In genomic region chr7:55538538-55538937, GRCh38 we compare ENCODE assay signal across 9 cellular contexts. TPM values are rescaled to one million over a fixed set of nuclear protein-coding genes. Genes with fewer than 3 reads are reported as not detected.
DNase-seq lines count a peak whose midpoint lies in the region; ATAC-seq and TF ChIP-seq lines count a peak whose summit lies in the region.
"Had no signal": no experiment of that assay in that cellular context is flagged by ENCODE, and none has a peak within 500 bp of the region (broad histone marks: within the 10 kb centered on the region; RNA-seq: fewer than 3 reads in every experiment).

No MANE protein-coding gene starts in this region.

- POLR2A ChIA-PET in PC-3 (lab: Charles Lee; ENCODE audit: unreplicated experiment): interaction anchor here (0.7 kb wide), 1 partner anchor 701 kb away, joined by 16 read pairs; no protein-coding TSS in a partner anchor

- H3K4me3 ChIP-seq in PC-3 (ENCODE audit: low read length): no peak overlapping the region
- H3K4me3 ChIP-seq: right lobe of liver had no signal

- no peak for TF ChIP-seq CTCF in PC-3 (conservative IDR thresholded peaks at IDR 0.05; ENCODE audit: low read depth, low read length)

- peaks cover 8% of the 10 kb centered on the region for H4K20me1 ChIP-seq in PC-3 (ENCODE audit: low read length)

- ATAC-seq in PC-3 (peak; percentile 38; the same call in 1 of the 2 replicates), HG02759 (IDR thresholded peaks at IDR 0.05; ENCODE audit: unreplicated experiment) (no peak)

- H3K9ac ChIP-seq in PC-3 (ENCODE audit: low read length): no peak overlapping the region

- H2AFZ ChIP-seq in PC-3 (ENCODE audit: low read length): no peak overlapping the region

- intact Hi-C loops in PC-3 (cut with micrococcal nuclease): no loop called here

- H3K27me3 ChIP-seq in PC-3 (ENCODE audit: low read length): no peaks in the 10 kb centered on the region
- H3K27me3 ChIP-seq: right lobe of liver had no signal

- no TSS peak for BruUV-seq in PC-3 (replicated peaks; lab: Mats Ljungman, UMichigan)

- H3K9me3 ChIP-seq in PC-3 (ENCODE audit: low read length): no peaks in the 10 kb centered on the region
- H3K9me3 ChIP-seq: right lobe of liver had no signal

- no peak overlapping the region for H3K27ac ChIP-seq in PC-3 (ENCODE audit: low read length)
- H3K27ac ChIP-seq: right lobe of liver had no signal

- peaks cover 6% of the 10 kb centered on the region for H3F3A ChIP-seq in PC-3 (ENCODE audit: low read length, unreplicated experiment)

- H3K4me2 ChIP-seq in PC-3 (ENCODE audit: low read length): no peak overlapping the region

- peak; percentile 87 for DNase-seq in GM04503 (ENCODE audit: low read depth)
- DNase-seq in PC-3: peak; percentile 45
- peak; percentile 53 for DNase-seq in epidermal melanocyte (ENCODE audit: insufficient read length, low spot score)
- DNase-seq in renal cortical epithelial cell (ENCODE audit: low read depth): peak; percentile 81
- no peak for DNase-seq in occipital lobe (lab: John Stamatoyannopoulos, UW)
- DNase-seq in nucleus accumbens (lab: John Stamatoyannopoulos, UW): no peak
- DNase-seq in NCI-H510A treated with DMSO at 0.1 percent for 48 hours (lab: John Stamatoyannopoulos, UW): no peak
- DNase-seq: right lobe of liver had no signal

- no peaks in the 10 kb centered on the region for H3K9me2 ChIP-seq in PC-3 (replicated peaks; ENCODE audit: low read length)

- CTCF ChIA-PET in PC-3 (lab: Charles Lee): interaction anchor here (0.6 to 0.7 kb wide), 3 partner anchors 273 to 858 kb away, joined by 3 to 6 read pairs (median 3); no protein-coding TSS in a partner anchor

- H3K4me1 ChIP-seq in PC-3 (ENCODE audit: insufficient read depth, low read length): peaks cover 19% of the 10 kb centered on the region
- H3K4me1 ChIP-seq: right lobe of liver had no signal

- H3K79me2 ChIP-seq in PC-3 (ENCODE audit: low read length): peaks cover 31% of the 10 kb centered on the region

- H3K36me3 ChIP-seq in PC-3 (ENCODE audit: low read depth, low read length): no peaks in the 10 kb centered on the region
- H3K36me3 ChIP-seq: right lobe of liver had no signal

RNA-seq across cellular contexts. Expression of gene VOPP1, which starts 33.8 kb away (rescaled TPM):
- total RNA-seq in PC-3 (2014; rRNA removed): 60.2 and 64.8 TPM in 2 replicates
- 128 and 170 TPM in 2 replicates for total RNA-seq in renal cortical epithelial cell
- total RNA-seq in occipital lobe: 108 TPM

Comparison
In these comparisons a context has a peak if more than half of its experiments do, and no peak if none do; other contexts are left out.
1. DNase-seq: peak in GM04503 (single experiment), PC-3 (single experiment), epidermal melanocyte (single experiment) and renal cortical epithelial cell (single experiment); none in occipital lobe (single experiment), nucleus accumbens (0 of 56) and NCI-H510A treated with DMSO at 0.1 percent for 48 hours (single experiment).